11 cellular contexts compared by ENCODE assay signal in genomic region chr1:203129501-203130231, GRCh38. TPM values are rescaled to one million over a fixed set of nuclear protein-coding genes. Genes with fewer than 3 reads are reported as not detected.
DNase-seq lines count a peak whose midpoint lies in the region; ATAC-seq and TF ChIP-seq lines count a peak whose summit lies in the region.
"Had no signal": no experiment of that assay in that cellular context is flagged by ENCODE, and none has a peak within 500 bp of the region (broad histone marks: within the 10 kb centered on the region; RNA-seq: fewer than 3 reads in every experiment).

No MANE protein-coding gene starts in this region.

- no peak overlapping the region for H4K91ac ChIP-seq in neuronal stem cell (ENCODE audit: low read depth, low read length, poor library complexity)

- peak overlapping the region; percentile 29 for H3K18ac ChIP-seq in neuronal stem cell (ENCODE audit: low read length)

- no peak overlapping the region for H2AFZ ChIP-seq in neuronal stem cell (ENCODE audit: low read length)
- H2AFZ ChIP-seq in MM.1S (ENCODE audit: low read length) = no peak overlapping the region

- peak overlapping the region; percentile 68 for H2AK5ac ChIP-seq in neuronal stem cell (ENCODE audit: low read depth, low read length)

- H3K27me3 ChIP-seq in dorsolateral prefrontal cortex = no peaks in the 10 kb centered on the region
- peaks cover 0 to 43% (median 15%) of the 10 kb centered on the region in 3 experiments for H3K27me3 ChIP-seq in neuronal stem cell (ENCODE audit: control insufficient read depth in 3 of 3, insufficient read depth in 3 of 3, low read depth in 1 of 3, low read length in 3 of 3)
- peaks cover 40% of the 10 kb centered on the region for H3K27me3 ChIP-seq in MM.1S (replicated peaks; ENCODE audit: insufficient read depth, low read length)

- no peak overlapping the region for H2BK120ac ChIP-seq in neuronal stem cell (ENCODE audit: low read depth, low read length)

- peaks cover 47% of the 10 kb centered on the region for H3K27me3 Mint-ChIP-seq in activated naive CD8-positive, alpha-beta T cell treated with anti-CD3 and anti-CD28 coated beads, Interleukin-2, amount 50 U/mL, for 24 hours

- H3K27ac Mint-ChIP-seq in activated naive CD8-positive, alpha-beta T cell treated with anti-CD3 and anti-CD28 coated beads, Interleukin-2, amount 50 U/mL, for 24 hours = no peak overlapping the region

- H2BK15ac ChIP-seq in neuronal stem cell (ENCODE audit: low read length) = no peak overlapping the region

- H3K9ac ChIP-seq in neuronal stem cell (ENCODE audit: low read depth, low read length, poor library complexity) (no peak overlapping the region), MM.1S (ENCODE audit: low read length) (no peak overlapping the region)

- intact Hi-C loops in dorsolateral prefrontal cortex (cut with DNase I) = loop anchor here (2.0 to 5.0 kb wide), 2 partner anchors 15 to 92 kb away; no protein-coding TSS in a partner anchor

- H3K4me2 ChIP-seq in neuronal stem cell (ENCODE audit: insufficient read depth, low read length, poor library complexity, severe bottlenecking) (no peak overlapping the region), MM.1S (ENCODE audit: low read depth, low read length) (no peak overlapping the region)

- TF ChIP-seq CTCF in dorsolateral prefrontal cortex (IDR thresholded peaks at IDR 0.05 in 54 of 56, conservative IDR thresholded peaks at IDR 0.05 in 2 of 56; ENCODE audit: low read depth in 1 of 56, partially characterized antibody in 56 of 56) = peak in 18 of 56 donors; percentile 5 to 33 (median 15)
- no peak for TF ChIP-seq CTCF in MM.1S (IDR thresholded peaks at IDR 0.05; ENCODE audit: low read length)

- no peak overlapping the region for H4K8ac ChIP-seq in neuronal stem cell (ENCODE audit: low read depth, low read length)

- no peaks in the 10 kb centered on the region for H3K79me2 ChIP-seq in MM.1S (ENCODE audit: low read length)

- H3K4me1 ChIP-seq in neuronal stem cell (ENCODE audit: control insufficient read depth in 2 of 2, insufficient read depth in 1 of 2, low read depth in 1 of 2, low read length in 2 of 2) = peaks cover 9 to 22% of the 10 kb centered on the region in 2 donors
- peaks cover 17% of the 10 kb centered on the region; the same call in 1 of the 2 replicates for H3K4me1 ChIP-seq in MM.1S (ENCODE audit: low read length)

- H4K20me1 ChIP-seq in MM.1S (ENCODE audit: insufficient read depth, low read length) = no peaks in the 10 kb centered on the region

- DNase-seq in CD1c-positive myeloid dendritic cell (ENCODE audit: extremely low spot score) (peak; percentile 53), M059J (ENCODE audit: low read depth) (peak; percentile 41), dorsolateral prefrontal cortex (peak; percentile 77 to 95 (median 92)), neuronal stem cell (ENCODE audit: low spot score) (no peak), MM.1S (no peak)
- no peak for DNase-seq in activated naive CD8-positive, alpha-beta T cell treated with anti-CD3 and anti-CD28 coated beads, Interleukin-2, amount 50 U/mL, for 24 hours
- no peak for DNase-seq in stimulated activated CD4-positive, alpha-beta T cell treated with anti-CD3 and anti-CD28 coated beads, Interleukin-4, amount 100 ng/mL, for 24 hours
- DNase-seq: EL had no signal

- H3K23ac ChIP-seq in neuronal stem cell (ENCODE audit: low read depth, low read length, poor library complexity) = peak overlapping the region; percentile 90

- H3K9me3 Mint-ChIP-seq in activated naive CD8-positive, alpha-beta T cell treated with anti-CD3 and anti-CD28 coated beads, Interleukin-2, amount 50 U/mL, for 24 hours = no peaks in the 10 kb centered on the region

- no peaks in the 10 kb centered on the region for H3K9me2 ChIP-seq in MM.1S (replicated peaks; ENCODE audit: insufficient read depth, low read length)

- no peaks in the 10 kb centered on the region for H3K36me3 Mint-ChIP-seq in activated naive CD8-positive, alpha-beta T cell treated with anti-CD3 and anti-CD28 coated beads, Interleukin-2, amount 50 U/mL, for 24 hours (ENCODE audit: low read depth)

- H3K79me1 ChIP-seq in neuronal stem cell (ENCODE audit: low read depth, low read length) = no peaks in the 10 kb centered on the region

- no CpG with 5 or more reads among the region's 7 CpGs for WGBS in neuronal stem cell (ENCODE audit: extremely low coverage in 2 of 2, insufficient read length in 2 of 2, insufficient replicate concordance in 1 of 2), 2 donors

- no peak overlapping the region for H3K4ac ChIP-seq in neuronal stem cell (ENCODE audit: low read length)

- no peak for ATAC-seq in GM21723 (IDR thresholded peaks at IDR 0.05; ENCODE audit: unreplicated experiment)
- no peak for ATAC-seq in activated naive CD8-positive, alpha-beta T cell treated with anti-CD3 and anti-CD28 coated beads, Interleukin-2, amount 50 U/mL, for 24 hours

- H3K36me3 ChIP-seq in neuronal stem cell (replicated peaks in 1 of 2; ENCODE audit: control insufficient read depth in 2 of 2, insufficient read depth in 2 of 2, low read length in 2 of 2) = no peaks in the 10 kb centered on the region
- no peaks in the 10 kb centered on the region for H3K36me3 ChIP-seq in MM.1S (replicated peaks; ENCODE audit: insufficient read depth, low read length)
- H3K36me3 ChIP-seq: suprapubic skin had no signal

- no peak overlapping the region for H3K14ac ChIP-seq in neuronal stem cell (ENCODE audit: low read length)

- H3K4me1 Mint-ChIP-seq in activated naive CD8-positive, alpha-beta T cell treated with anti-CD3 and anti-CD28 coated beads, Interleukin-2, amount 50 U/mL, for 24 hours = peaks cover 5% of the 10 kb centered on the region

- H3K4me3 Mint-ChIP-seq in activated naive CD8-positive, alpha-beta T cell treated with anti-CD3 and anti-CD28 coated beads, Interleukin-2, amount 50 U/mL, for 24 hours = no peak overlapping the region

- H3F3A ChIP-seq in MM.1S (ENCODE audit: insufficient read depth, low read length) = no peaks in the 10 kb centered on the region

- H3K4me3 ChIP-seq in dorsolateral prefrontal cortex (peak overlapping the region; percentile 48 to 93 (median 77)), neuronal stem cell (ENCODE audit: low read length in 2 of 2) (no peak overlapping the region), MM.1S (ENCODE audit: low read length) (no peak overlapping the region)

- H3K9me3 ChIP-seq in neuronal stem cell (replicated peaks in 1 of 2; ENCODE audit: control insufficient read depth in 2 of 2, insufficient read depth in 1 of 2, low read depth in 1 of 2, low read length in 2 of 2) (no peaks in the 10 kb centered on the region), MM.1S (replicated peaks; ENCODE audit: insufficient read depth, low read length) (no peaks in the 10 kb centered on the region)
- H3K9me3 ChIP-seq: suprapubic skin had no signal

- H3K27ac ChIP-seq in dorsolateral prefrontal cortex (peak overlapping the region; percentile 20 to 100 (median 97)), neuronal stem cell (replicated peaks; ENCODE audit: low read length) (no peak overlapping the region), MM.1S (ENCODE audit: low read length) (no peak overlapping the region)
- H3K27ac ChIP-seq: suprapubic skin had no signal

- peak overlapping the region; percentile 0 for H2BK12ac ChIP-seq in neuronal stem cell (ENCODE audit: low read length)

- no peak overlapping the region for H2BK5ac ChIP-seq in neuronal stem cell (ENCODE audit: low read length)

RNA-seq across cellular contexts. Expression of gene ADORA1, which starts 2.1 kb away (rescaled TPM):
- 1.6 and 5.6 TPM in 2 replicates for total RNA-seq in M059J (2014; rRNA removed; shearing (Covaris generic))
- 100 to 1,000 TPM in 3 of 120 experiments, 10 to 100 TPM in 117; 45.1 to 109 (median 75.9) TPM for total RNA-seq in dorsolateral prefrontal cortex
- polyA plus RNA-seq in neuronal stem cell (2013, experiment 1 of 2) = 4.7 TPM
- polyA plus RNA-seq in neuronal stem cell (2013, experiment 2 of 2) = 4.6 TPM
- polyA plus RNA-seq: aorta had no signal

RNA-seq across cellular contexts. Expression of gene MYOG, which starts 43.9 kb away (rescaled TPM):
- total RNA-seq in M059J (2014; rRNA removed; shearing (Covaris generic)) = not detected in 2 replicates
- under 1 TPM in 21 of 120 experiments, not detected in 99; 0.26 to 0.91 (median 0.38) TPM for total RNA-seq in dorsolateral prefrontal cortex
- 0.04 TPM for polyA plus RNA-seq in neuronal stem cell (2013, experiment 1 of 2)
- polyA plus RNA-seq in neuronal stem cell (2013, experiment 2 of 2) = 0.06 TPM
- total RNA-seq: aorta, suprapubic skin had no signal
- polyA plus RNA-seq: aorta had no signal

RNA-seq across cellular contexts. Expression of gene MYBPH, which starts 46.0 kb away (rescaled TPM):
- total RNA-seq in M059J (2014; rRNA removed; shearing (Covaris generic)) = not detected in 2 replicates
- 1 to 10 TPM in 11 of 120 experiments, under 1 TPM in 54, not detected in 55; 0.24 to 4.4 (median 0.48) TPM for total RNA-seq in dorsolateral prefrontal cortex
- polyA plus RNA-seq in neuronal stem cell (2013, experiment 1 of 2) = not detected
- polyA plus RNA-seq in neuronal stem cell (2013, experiment 2 of 2) = not detected
- total RNA-seq: aorta had no signal
- polyA plus RNA-seq: aorta had no signal

RNA-seq across cellular contexts. Expression of gene CHI3L1, which starts 56.8 kb away (rescaled TPM):
- total RNA-seq in M059J (2014; rRNA removed; shearing (Covaris generic)) = not detected in 2 replicates
- total RNA-seq in dorsolateral prefrontal cortex = 1,000 to 10,000 TPM in 3 of 120 experiments, 100 to 1,000 TPM in 31, 10 to 100 TPM in 86; 17.8 to 1,525 (median 52.6) TPM
- polyA plus RNA-seq in neuronal stem cell (2013, experiment 1 of 2) = 0.24 TPM
- polyA plus RNA-seq in neuronal stem cell (2013, experiment 2 of 2) = 0.21 TPM

Comparison
In these comparisons a context has a peak if more than half of its experiments do, and no peak if none do; other contexts are left out.
1. DNase-seq: peak in CD1c-positive myeloid dendritic cell (single experiment), M059J (single experiment) and dorsolateral prefrontal cortex (10 of 10); none in neuronal stem cell (single experiment), activated naive CD8-positive, alpha-beta T cell treated with anti-CD3 and anti-CD28 coated beads, Interleukin-2, amount 50 U/mL, for 24 hours (single experiment), stimulated activated CD4-positive, alpha-beta T cell treated with anti-CD3 and anti-CD28 coated beads, Interleukin-4, amount 100 ng/mL, for 24 hours (single experiment) and MM.1S (single experiment).
2. H3K27ac ChIP-seq: peak in dorsolateral prefrontal cortex (59 of 59); none in neuronal stem cell (single experiment) and MM.1S (single experiment).
3. H3K4me3 ChIP-seq: peak in dorsolateral prefrontal cortex (59 of 59); none in neuronal stem cell (0 of 2) and MM.1S (single experiment).